1 cellular context compared by ENCODE assay signal in genomic region chr3:49805367-49805782, GRCh38.
TF ChIP-seq lines count a peak whose summit lies in the region.

No MANE protein-coding gene starts in this region.

TF ChIP-seq in GM12878, 131 proteins besides CTCF, POLR2A, EP300 and RAD21 (continued from another document):
- peak; percentile 46 for TF ChIP-seq ZNF687 (IDR thresholded peaks at IDR 0.05)
- no peak for TF ChIP-seq ZNF384 (IDR thresholded peaks at IDR 0.05; ENCODE audit: borderline replicate concordance, low read depth, low read length)
- TF ChIP-seq NR2C1 (IDR thresholded peaks at IDR 0.05), result no peak
- no peak for TF ChIP-seq POU2F2 (IDR thresholded peaks at IDR 0.05; ENCODE audit: borderline replicate concordance, low read depth, low read length)
- TF ChIP-seq TAF1 (IDR thresholded peaks at IDR 0.05; ENCODE audit: borderline replicate concordance, low read depth, low read length), result no peak
- TF ChIP-seq ATF2 (IDR thresholded peaks at IDR 0.05; ENCODE audit: low read length), result no peak
- TF ChIP-seq SMAD1 (IDR thresholded peaks at IDR 0.05; ENCODE audit: low read depth, partially characterized antibody), result no peak
- peak; percentile 43 to 52; a peak in 2 of 4 replicates for TF ChIP-seq IKZF2 (IDR thresholded peaks at IDR 0.05)
- no peak for TF ChIP-seq PAX8 (IDR thresholded peaks at IDR 0.05)
- no peak for TF ChIP-seq MXI1 (IDR thresholded peaks at IDR 0.05; ENCODE audit: low read depth, low read length)
- TF ChIP-seq, protein P1, sequence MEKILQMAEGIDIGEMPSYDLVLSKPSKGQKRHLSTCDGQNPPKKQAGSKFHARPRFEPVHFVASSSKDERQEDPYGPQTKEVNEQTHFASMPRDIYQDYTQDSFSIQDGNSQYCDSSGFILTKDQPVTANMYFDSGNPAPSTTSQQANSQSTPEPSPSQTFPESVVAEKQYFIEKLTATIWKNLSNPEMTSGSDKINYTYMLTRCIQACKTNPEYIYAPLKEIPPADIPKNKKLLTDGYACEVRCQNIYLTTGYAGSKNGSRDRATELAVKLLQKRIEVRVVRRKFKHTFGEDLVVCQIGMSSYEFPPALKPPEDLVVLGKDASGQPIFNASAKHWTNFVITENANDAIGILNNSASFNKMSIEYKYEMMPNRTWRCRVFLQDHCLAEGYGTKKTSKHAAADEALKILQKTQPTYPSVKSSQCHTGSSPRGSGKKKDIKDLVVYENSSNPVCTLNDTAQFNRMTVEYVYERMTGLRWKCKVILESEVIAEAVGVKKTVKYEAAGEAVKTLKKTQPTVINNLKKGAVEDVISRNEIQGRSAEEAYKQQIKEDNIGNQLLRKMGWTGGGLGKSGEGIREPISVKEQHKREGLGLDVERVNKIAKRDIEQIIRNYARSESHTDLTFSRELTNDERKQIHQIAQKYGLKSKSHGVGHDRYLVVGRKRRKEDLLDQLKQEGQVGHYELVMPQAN (conservative IDR thresholded peaks at IDR 0.05), result no peak
- peak; percentile 62 for TF ChIP-seq EED (IDR thresholded peaks at IDR 0.05; ENCODE audit: low read depth)
- TF ChIP-seq RELA (IDR thresholded peaks at IDR 0.05; ENCODE audit: borderline replicate concordance, partially characterized antibody), result no peak
- 0 out of 2 replicates have a peak, but pooled peaks have one; percentile 22 for TF ChIP-seq NBN (IDR thresholded peaks at IDR 0.05)
- TF ChIP-seq ZSCAN29 (IDR thresholded peaks at IDR 0.05), result no peak
- TF ChIP-seq NRF1 (conservative IDR thresholded peaks at IDR 0.05; ENCODE audit: low read depth, low read length), result no peak
- TF ChIP-seq MYB (IDR thresholded peaks at IDR 0.05; ENCODE audit: borderline replicate concordance, low read depth, low read length), result no peak
- TF ChIP-seq ZNF24 (IDR thresholded peaks at IDR 0.05), result no peak
- TF ChIP-seq FOXM1 (IDR thresholded peaks at IDR 0.05; ENCODE audit: low read depth, low read length), result no peak
- TF ChIP-seq, protein P2, sequence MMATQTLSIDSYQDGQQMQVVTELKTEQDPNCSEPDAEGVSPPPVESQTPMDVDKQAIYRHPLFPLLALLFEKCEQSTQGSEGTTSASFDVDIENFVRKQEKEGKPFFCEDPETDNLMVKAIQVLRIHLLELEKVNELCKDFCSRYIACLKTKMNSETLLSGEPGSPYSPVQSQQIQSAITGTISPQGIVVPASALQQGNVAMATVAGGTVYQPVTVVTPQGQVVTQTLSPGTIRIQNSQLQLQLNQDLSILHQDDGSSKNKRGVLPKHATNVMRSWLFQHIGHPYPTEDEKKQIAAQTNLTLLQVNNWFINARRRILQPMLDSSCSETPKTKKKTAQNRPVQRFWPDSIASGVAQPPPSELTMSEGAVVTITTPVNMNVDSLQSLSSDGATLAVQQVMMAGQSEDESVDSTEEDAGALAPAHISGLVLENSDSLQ (IDR thresholded peaks at IDR 0.05), result 0 out of 2 replicates have a peak, but pooled peaks have one; percentile 16
- TF ChIP-seq RAD51 (IDR thresholded peaks at IDR 0.05), result no peak
- TF ChIP-seq, protein P3, sequence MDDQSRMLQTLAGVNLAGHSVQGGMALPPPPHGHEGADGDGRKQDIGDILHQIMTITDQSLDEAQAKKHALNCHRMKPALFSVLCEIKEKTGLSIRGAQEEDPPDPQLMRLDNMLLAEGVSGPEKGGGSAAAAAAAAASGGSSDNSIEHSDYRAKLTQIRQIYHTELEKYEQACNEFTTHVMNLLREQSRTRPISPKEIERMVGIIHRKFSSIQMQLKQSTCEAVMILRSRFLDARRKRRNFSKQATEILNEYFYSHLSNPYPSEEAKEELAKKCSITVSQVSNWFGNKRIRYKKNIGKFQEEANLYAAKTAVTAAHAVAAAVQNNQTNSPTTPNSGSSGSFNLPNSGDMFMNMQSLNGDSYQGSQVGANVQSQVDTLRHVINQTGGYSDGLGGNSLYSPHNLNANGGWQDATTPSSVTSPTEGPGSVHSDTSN (IDR thresholded peaks at IDR 0.05; ENCODE audit: insufficient replicate concordance, low read depth, low read length), result no peak
- TF ChIP-seq MEF2A (IDR thresholded peaks at IDR 0.05; ENCODE audit: insufficient read depth, low read depth, low read length), result peak; percentile 86
- TF ChIP-seq, protein P4, sequence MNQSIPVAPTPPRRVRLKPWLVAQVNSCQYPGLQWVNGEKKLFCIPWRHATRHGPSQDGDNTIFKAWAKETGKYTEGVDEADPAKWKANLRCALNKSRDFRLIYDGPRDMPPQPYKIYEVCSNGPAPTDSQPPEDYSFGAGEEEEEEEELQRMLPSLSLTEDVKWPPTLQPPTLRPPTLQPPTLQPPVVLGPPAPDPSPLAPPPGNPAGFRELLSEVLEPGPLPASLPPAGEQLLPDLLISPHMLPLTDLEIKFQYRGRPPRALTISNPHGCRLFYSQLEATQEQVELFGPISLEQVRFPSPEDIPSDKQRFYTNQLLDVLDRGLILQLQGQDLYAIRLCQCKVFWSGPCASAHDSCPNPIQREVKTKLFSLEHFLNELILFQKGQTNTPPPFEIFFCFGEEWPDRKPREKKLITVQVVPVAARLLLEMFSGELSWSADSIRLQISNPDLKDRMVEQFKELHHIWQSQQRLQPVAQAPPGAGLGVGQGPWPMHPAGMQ (IDR thresholded peaks at IDR 0.05; ENCODE audit: borderline replicate concordance), result no peak
- TF ChIP-seq ESRRA (IDR thresholded peaks at IDR 0.05; ENCODE audit: low read length), result no peak
- no peak for TF ChIP-seq TCF7 (IDR thresholded peaks at IDR 0.05; ENCODE audit: borderline replicate concordance)
- no peak for TF ChIP-seq IRF4 (IDR thresholded peaks at IDR 0.05; ENCODE audit: low read depth, low read length)
- no peak for TF ChIP-seq EZH2 (IDR thresholded peaks at IDR 0.05; ENCODE audit: borderline replicate concordance, control insufficient read depth, low read depth, low read length)
- no peak for TF ChIP-seq BMI1 (IDR thresholded peaks at IDR 0.05; ENCODE audit: borderline replicate concordance)
- TF ChIP-seq MYC (IDR thresholded peaks at IDR 0.05; ENCODE audit: insufficient read depth, insufficient read length, insufficient replicate concordance, low read length, severe bottlenecking), result no peak
- TF ChIP-seq WRNIP1 (IDR thresholded peaks at IDR 0.05; ENCODE audit: borderline replicate concordance, low read depth, low read length), result no peak
- no peak for TF ChIP-seq ETV6 (conservative IDR thresholded peaks at IDR 0.05 in 1 of 2, IDR thresholded peaks at IDR 0.05 in 1 of 2; ENCODE audit: borderline replicate concordance in 1 of 2, low read depth in 1 of 2)
- no peak for TF ChIP-seq CHD4 (IDR thresholded peaks at IDR 0.05)
- TF ChIP-seq RB1 (IDR thresholded peaks at IDR 0.05; ENCODE audit: borderline replicate concordance), result no peak
- peak; percentile 97 for TF ChIP-seq MEF2B (IDR thresholded peaks at IDR 0.05; ENCODE audit: partially characterized antibody, poor library complexity, severe bottlenecking)
- 0 out of 2 replicates have a peak, but pooled peaks have one; percentile 34 for TF ChIP-seq ATF7 (IDR thresholded peaks at IDR 0.05; ENCODE audit: low read depth)
- no peak; the same call in 1 of the 2 replicates for TF ChIP-seq DPF2 (IDR thresholded peaks at IDR 0.05)
- TF ChIP-seq EGR1 (IDR thresholded peaks at IDR 0.05; ENCODE audit: borderline replicate concordance in 1 of 2, low read depth in 2 of 2, low read length in 2 of 2), result no peak
- no peak for TF ChIP-seq RUNX3 (IDR thresholded peaks at IDR 0.05; ENCODE audit: low read length)
- TF ChIP-seq FOXK2 (IDR thresholded peaks at IDR 0.05), result no peak
- no peak for TF ChIP-seq YBX1 (IDR thresholded peaks at IDR 0.05)
- no peak for TF ChIP-seq SRF (IDR thresholded peaks at IDR 0.05; ENCODE audit: low read depth in 2 of 2, low read length in 2 of 2)
- no peak for TF ChIP-seq ZNF274 (IDR thresholded peaks at IDR 0.05; ENCODE audit: insufficient read depth, insufficient read length)
- TF ChIP-seq, protein P5, sequence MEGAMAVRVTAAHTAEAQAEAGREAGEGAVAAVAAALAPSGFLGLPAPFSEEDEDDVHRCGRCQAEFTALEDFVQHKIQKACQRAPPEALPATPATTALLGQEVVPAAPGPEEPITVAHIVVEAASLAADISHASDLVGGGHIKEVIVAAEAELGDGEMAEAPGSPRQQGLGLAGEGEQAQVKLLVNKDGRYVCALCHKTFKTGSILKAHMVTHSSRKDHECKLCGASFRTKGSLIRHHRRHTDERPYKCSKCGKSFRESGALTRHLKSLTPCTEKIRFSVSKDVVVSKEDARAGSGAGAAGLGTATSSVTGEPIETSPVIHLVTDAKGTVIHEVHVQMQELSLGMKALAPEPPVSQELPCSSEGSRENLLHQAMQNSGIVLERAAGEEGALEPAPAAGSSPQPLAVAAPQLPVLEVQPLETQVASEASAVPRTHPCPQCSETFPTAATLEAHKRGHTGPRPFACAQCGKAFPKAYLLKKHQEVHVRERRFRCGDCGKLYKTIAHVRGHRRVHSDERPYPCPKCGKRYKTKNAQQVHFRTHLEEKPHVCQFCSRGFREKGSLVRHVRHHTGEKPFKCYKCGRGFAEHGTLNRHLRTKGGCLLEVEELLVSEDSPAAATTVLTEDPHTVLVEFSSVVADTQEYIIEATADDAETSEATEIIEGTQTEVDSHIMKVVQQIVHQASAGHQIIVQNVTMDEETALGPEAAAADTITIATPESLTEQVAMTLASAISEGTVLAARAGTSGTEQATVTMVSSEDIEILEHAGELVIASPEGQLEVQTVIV (IDR thresholded peaks at IDR 0.05; ENCODE audit: borderline replicate concordance, partially characterized antibody), result no peak
- TF ChIP-seq HCFC1 (IDR thresholded peaks at IDR 0.05; ENCODE audit: low read length), result no peak
- peak in 1 of 2 experiments; percentile 29; a peak in 2 of 4 replicates for TF ChIP-seq BHLHE40 (IDR thresholded peaks at IDR 0.05; ENCODE audit: borderline replicate concordance in 1 of 2, low read depth in 2 of 2, low read length in 1 of 2)
- no peak for TF ChIP-seq ZZZ3 (IDR thresholded peaks at IDR 0.05; ENCODE audit: control insufficient read depth, insufficient read length, low read depth)
